In genomic region chrX:118807151-118808017, GRCh38 we compare ENCODE assay signal across 1 cellular context.
TF ChIP-seq lines count a peak whose summit lies in the region.

No MANE protein-coding gene starts in this region.

TF ChIP-seq in WTC11, 78 proteins besides CTCF, POLR2A, EP300 and RAD21 (continued from another document):
- TF ChIP-seq STAT6 (CRISPR knock-in tag; conservative IDR thresholded peaks at IDR 0.05; ENCODE audit: low read depth) (no peak), ZMAT4 (CRISPR knock-in tag; IDR thresholded peaks at IDR 0.05) (no peak), ZNF121 (CRISPR knock-in tag; IDR thresholded peaks at IDR 0.05) (no peak), GABPB1 (CRISPR knock-in tag; IDR thresholded peaks at IDR 0.05) (no peak), MLX (CRISPR knock-in tag; IDR thresholded peaks at IDR 0.05) (no peak), SMAD3 (CRISPR knock-in tag; IDR thresholded peaks at IDR 0.05; ENCODE audit: borderline replicate concordance) (no peak), GRHL2 (CRISPR knock-in tag; IDR thresholded peaks at IDR 0.05; ENCODE audit: insufficient replicate concordance, severe bottlenecking) (no peak)
